In genomic region chr12:19026035-19026434, GRCh38 we compare ENCODE assay signal across 16 cellular contexts.
DNase-seq lines count a peak whose midpoint lies in the region; ATAC-seq and TF ChIP-seq lines count a peak whose summit lies in the region.
"Had no signal": no experiment of that assay in that cellular context is flagged by ENCODE, and none has a peak within 500 bp of the region (broad histone marks: within the 10 kb centered on the region; RNA-seq: fewer than 3 reads in every experiment).

No MANE protein-coding gene starts in this region.

- H3K4me3 ChIP-seq in HUES48 (ENCODE audit: low read depth, low read length) (no peak overlapping the region), neural progenitor cell (no peak overlapping the region)

- H3K36me3 Mint-ChIP-seq in WTC11, result peaks cover 2% of the 10 kb centered on the region; the same call in 1 of the 2 replicates
- peaks cover 2% of the 10 kb centered on the region for H3K36me3 Mint-ChIP-seq in neural progenitor cell

- H3K9me3 ChIP-seq in HUES48 (ENCODE audit: control insufficient read depth, insufficient read depth, low read length) (no peaks in the 10 kb centered on the region), neural progenitor cell (ENCODE audit: low read depth) (no peaks in the 10 kb centered on the region)
- H3K9me3 ChIP-seq: Caco-2 had no signal

- no peaks in the 10 kb centered on the region for H3K79me2 ChIP-seq in neural progenitor cell (ENCODE audit: low read depth)

- CTCF ChIA-PET in WTC11 (lab: Charles Lee), result no interaction called here

- H3K36me3 ChIP-seq in HUES48 (ENCODE audit: control insufficient read depth, insufficient read depth, low read length) (no peaks in the 10 kb centered on the region), neural progenitor cell (peaks cover 6% of the 10 kb centered on the region)

- no peak for DNase-seq in WTC11 (ENCODE audit: low spot score)
- DNase-seq in neural progenitor cell (ENCODE audit: low spot score), result no peak
- DNase-seq in nucleus accumbens (lab: John Stamatoyannopoulos, UW), result no peak
- DNase-seq in GM20000 (ENCODE audit: low spot score), result no peak
- no peak for DNase-seq in dermis blood vessel endothelial cell
- DNase-seq: AML-193; Caco-2; CD4-positive, alpha-beta T cell; DMS153; DMS79 treated with DMSO at 0.1 percent for 48 hours; GF-D8; HCEC 1CT; KG1 had no signal

- H3K4me1 ChIP-seq in HUES48 (ENCODE audit: control insufficient read depth, insufficient read depth, low read length) (peaks cover 21% of the 10 kb centered on the region), neural progenitor cell (peaks cover 21% of the 10 kb centered on the region)

- H3K4me1 Mint-ChIP-seq in WTC11 (peaks cover 32% of the 10 kb centered on the region), neural progenitor cell (peaks cover 24% of the 10 kb centered on the region)

- H3K4me3 Mint-ChIP-seq in WTC11, result no peak overlapping the region
- H3K4me3 Mint-ChIP-seq in neural progenitor cell, result no peak overlapping the region
- H3K4me3 Mint-ChIP-seq: CD4-positive, alpha-beta T cell had no signal

- H3K27ac ChIP-seq in HUES48 (ENCODE audit: low read depth, low read length), result peak overlapping the region; percentile 74
- peak overlapping the region; percentile 75 for H3K27ac ChIP-seq in neural progenitor cell
- H3K27ac ChIP-seq: C4-2B had no signal

- TF ChIP-seq CTCF in WTC11 (IDR thresholded peaks at IDR 0.05), result no peak
- no peak for TF ChIP-seq CTCF in neural progenitor cell (IDR thresholded peaks at IDR 0.05)
- no peak for TF ChIP-seq CTCF in GM20000 (IDR thresholded peaks at IDR 0.05; ENCODE audit: extremely low read depth, missing control alignments)

- peak overlapping the region; percentile 35 for H3K27ac Mint-ChIP-seq in WTC11
- peak overlapping the region; percentile 77 for H3K27ac Mint-ChIP-seq in neural progenitor cell
- H3K27ac Mint-ChIP-seq: CD4-positive, alpha-beta T cell had no signal

- no peak overlapping the region for H2AFZ ChIP-seq in neural progenitor cell (replicated peaks)

- no peaks in the 10 kb centered on the region for H4K20me1 ChIP-seq in neural progenitor cell (ENCODE audit: low read depth)

- no peak overlapping the region for H3K9ac ChIP-seq in HUES48 (ENCODE audit: low read depth, low read length)
- H3K9ac ChIP-seq in neural progenitor cell, result no peak overlapping the region

- H3K27me3 Mint-ChIP-seq in WTC11 (ENCODE audit: low read depth) (no peaks in the 10 kb centered on the region), neural progenitor cell (ENCODE audit: insufficient read depth, low read depth) (peaks cover 8% of the 10 kb centered on the region)

- peaks cover 23% of the 10 kb centered on the region for H3K9me3 Mint-ChIP-seq in WTC11
- peaks cover 19% of the 10 kb centered on the region for H3K9me3 Mint-ChIP-seq in neural progenitor cell

- H3K27me3 ChIP-seq in HUES48 (ENCODE audit: control insufficient read depth, insufficient read depth, low read length) (no peaks in the 10 kb centered on the region), neural progenitor cell (no peaks in the 10 kb centered on the region)

- POLR2A ChIA-PET in WTC11 (lab: Charles Lee), result no interaction called here

- peak overlapping the region; percentile 8 for H3K4me2 ChIP-seq in neural progenitor cell

- peaks cover 21% of the 10 kb centered on the region for H3F3A ChIP-seq in neural progenitor cell (ENCODE audit: low read depth)

- ATAC-seq in WTC11 (peak; percentile 64), HG02763 (IDR thresholded peaks at IDR 0.05; ENCODE audit: unreplicated experiment) (no peak)

TF ChIP-seq in WTC11, 78 proteins besides CTCF, POLR2A, EP300 and RAD21 (continues in another document):
- no peak for TF ChIP-seq HMGXB4 (CRISPR knock-in tag; IDR thresholded peaks at IDR 0.05)
- TF ChIP-seq ERG (CRISPR knock-in tag; IDR thresholded peaks at IDR 0.05), result no peak
- no peak for TF ChIP-seq FOXP4 (CRISPR knock-in tag; IDR thresholded peaks at IDR 0.05)
- no peak for TF ChIP-seq ZNF423 (CRISPR knock-in tag; IDR thresholded peaks at IDR 0.05)
- no peak for TF ChIP-seq CDX4 (CRISPR knock-in tag; IDR thresholded peaks at IDR 0.05; ENCODE audit: borderline replicate concordance)
- no peak for TF ChIP-seq E2F5 (CRISPR knock-in tag; IDR thresholded peaks at IDR 0.05)
- no peak for TF ChIP-seq GTF2I (CRISPR knock-in tag; conservative IDR thresholded peaks at IDR 0.05)
- no peak for TF ChIP-seq CBFB (CRISPR knock-in tag; IDR thresholded peaks at IDR 0.05; ENCODE audit: low read depth)
- TF ChIP-seq GABPB1 (CRISPR knock-in tag; IDR thresholded peaks at IDR 0.05), result no peak
- TF ChIP-seq ATF1 (CRISPR knock-in tag; IDR thresholded peaks at IDR 0.05), result no peak
- TF ChIP-seq GRHL2 (CRISPR knock-in tag; IDR thresholded peaks at IDR 0.05; ENCODE audit: insufficient replicate concordance, severe bottlenecking), result no peak
- no peak for TF ChIP-seq CREB1 (CRISPR knock-in tag; IDR thresholded peaks at IDR 0.05)
- no peak for TF ChIP-seq SOX15 (CRISPR knock-in tag; IDR thresholded peaks at IDR 0.05)
- TF ChIP-seq ZNF425 (CRISPR knock-in tag; conservative IDR thresholded peaks at IDR 0.05), result no peak
- TF ChIP-seq HMGA2 (CRISPR knock-in tag; IDR thresholded peaks at IDR 0.05), result no peak
- TF ChIP-seq ZBTB21 (CRISPR knock-in tag; IDR thresholded peaks at IDR 0.05; ENCODE audit: borderline replicate concordance), result no peak
